In the genomic region with DNA sequence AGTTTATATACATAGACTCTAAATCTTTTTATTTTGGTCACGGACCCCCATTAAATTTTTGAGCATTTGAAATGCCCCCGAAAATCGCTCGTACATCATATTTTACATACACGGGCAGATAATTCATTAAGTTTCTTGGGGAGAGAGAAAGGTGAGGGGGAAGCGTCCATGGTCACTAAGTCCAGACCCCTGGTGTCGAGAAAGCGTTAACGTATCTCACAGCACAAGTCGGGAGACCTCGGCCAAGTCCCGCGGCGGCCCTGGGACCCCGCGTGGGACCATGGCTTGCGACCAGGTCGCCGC, we compare ENCODE assay signal across 8 cellular contexts. TPM values are rescaled to one million over a fixed set of nuclear protein-coding genes. Genes with fewer than 3 reads are reported as not detected.
DNase-seq lines count a peak whose midpoint lies in the region; ATAC-seq and TF ChIP-seq lines count a peak whose summit lies in the region.

No MANE protein-coding gene starts in this region.

- H3K4me1 Mint-ChIP-seq in nephron = peaks cover 32% of the 10 kb centered on the region

- peak overlapping the region; percentile 89 to 94 (median 93) for H3K27ac Mint-ChIP-seq in nephron

- H3K27ac ChIP-seq in C4-2B = peak overlapping the region; percentile 90
- peak overlapping the region; percentile 87 for H3K27ac ChIP-seq in Karpas-422 (ENCODE audit: low read length)
- H3K27ac ChIP-seq in coronary artery = peak overlapping the region; percentile 99

- no peaks in the 10 kb centered on the region for H3K27me3 ChIP-seq in Karpas-422 (ENCODE audit: low read length)

- H3K9me2 ChIP-seq in Karpas-422 (replicated peaks; ENCODE audit: insufficient read depth, low read length) = no peaks in the 10 kb centered on the region

- DNase-seq in Karpas-422 (no peak), coronary artery (ENCODE audit: low spot score) (no peak), NCI-H2081 (lab: John Stamatoyannopoulos, UW) (no peak)

- H3K27me3 Mint-ChIP-seq in nephron (ENCODE audit: low read depth) = no peaks in the 10 kb centered on the region

- no peaks in the 10 kb centered on the region for H3K9me3 Mint-ChIP-seq in nephron

- H3K4me1 ChIP-seq in Karpas-422 (ENCODE audit: low read length) = peaks cover 40% of the 10 kb centered on the region

- peak overlapping the region; percentile 96 for H3K9ac ChIP-seq in Karpas-422 (ENCODE audit: low read length)

- peak overlapping the region; percentile 91 to 98 (median 96) for H3K4me3 Mint-ChIP-seq in nephron

- peaks cover 4% of the 10 kb centered on the region for H3K36me3 Mint-ChIP-seq in nephron (ENCODE audit: low read depth)

- no peaks in the 10 kb centered on the region for H3K9me3 ChIP-seq in Karpas-422 (ENCODE audit: low read length)

- peak overlapping the region; percentile 82; the same call in 1 of the 2 replicates for H2AFZ ChIP-seq in Karpas-422 (ENCODE audit: low read length)

- peaks cover 3% of the 10 kb centered on the region; the same call in 1 of the 2 replicates for H3K36me3 ChIP-seq in Karpas-422 (ENCODE audit: insufficient read depth, low read length)

- H4K20me1 ChIP-seq in Karpas-422 (ENCODE audit: insufficient read depth, low read depth, low read length) = no peaks in the 10 kb centered on the region

- ATAC-seq in activated CD4-positive, CD25-positive, alpha-beta regulatory T cell treated with anti-CD3 and anti-CD28 coated beads, Interleukin-2, amount 50 U/mL, for 24 hours = no peak
- ATAC-seq in HG02938 (IDR thresholded peaks at IDR 0.05; ENCODE audit: unreplicated experiment) (no peak), GM21447 (IDR thresholded peaks at IDR 0.05; ENCODE audit: unreplicated experiment) (no peak)

- TF ChIP-seq CTCF in C4-2B (conservative IDR thresholded peaks at IDR 0.05) (no peak), coronary artery (IDR thresholded peaks at IDR 0.05) (no peak), nephron (IDR thresholded peaks at IDR 0.05; ENCODE audit: unreplicated experiment in 3 of 3) (peak; percentile 9 to 30 (median 22))

- peak overlapping the region; percentile 93 for H3K4me2 ChIP-seq in Karpas-422 (ENCODE audit: low read depth, low read length, poor library complexity, severe bottlenecking)

- H3K4me3 ChIP-seq in Karpas-422 (ENCODE audit: low read length) (peak overlapping the region; percentile 74), coronary artery (peak overlapping the region; percentile 94)

- peaks cover 53% of the 10 kb centered on the region for H3K79me2 ChIP-seq in Karpas-422 (ENCODE audit: low read length)

RNA-seq across cellular contexts. Expression of a gene that starts 0.8 kb away (rescaled TPM):
- total RNA-seq in Karpas-422 (2014; rRNA removed; shearing (Covaris generic); ENCODE audit: low replicate concordance) = 44.2 and 114 TPM in 2 replicates

RNA-seq across cellular contexts. Expression of a gene that starts 47.3 kb away (rescaled TPM):
- total RNA-seq in Karpas-422 (2014; rRNA removed; shearing (Covaris generic); ENCODE audit: low replicate concordance) = 18.4 and 47.3 TPM in 2 replicates

Comparison
In these comparisons a context has a peak if more than half of its experiments do, and no peak if none do; other contexts are left out.
1. CTCF ChIP-seq: peak in nephron (3 of 3); none in C4-2B (single experiment) and coronary artery (single experiment).
2. Peak in every context shown above with its lines, with median percentiles within 50 percentile points of each other: H3K27ac ChIP-seq.